Comparison of ENCODE assay signal across 15 cellular contexts in the genomic region with DNA sequence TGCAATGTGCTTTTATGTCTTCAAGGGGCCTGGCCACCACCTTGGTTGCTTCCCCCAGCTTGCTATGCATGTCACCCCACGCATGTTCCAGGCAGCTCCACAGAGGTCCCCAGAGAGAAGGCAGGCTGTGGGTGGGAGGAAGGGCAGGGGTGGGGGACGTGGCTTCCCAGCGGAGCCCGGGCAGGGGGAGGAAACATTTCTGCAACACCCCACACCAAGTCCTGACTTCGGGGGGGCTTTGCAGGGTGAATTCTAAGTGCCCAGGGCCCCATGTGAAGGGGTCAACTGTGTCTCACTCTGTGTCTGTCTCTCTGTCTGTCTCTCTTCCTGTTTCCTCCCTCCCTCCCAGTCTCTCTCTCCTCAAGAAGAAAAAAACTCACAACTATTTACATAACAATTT. TPM values are rescaled to one million over a fixed set of nuclear protein-coding genes. Genes with fewer than 3 reads are reported as not detected.
DNase-seq lines count a peak whose midpoint lies in the region; ATAC-seq, FAIRE-seq and TF ChIP-seq lines count a peak whose summit lies in the region.
"Had no signal": no experiment of that assay in that cellular context is flagged by ENCODE, and none has a peak within 500 bp of the region (broad histone marks: within the 10 kb centered on the region; RNA-seq: fewer than 3 reads in every experiment).

No MANE protein-coding gene starts in this region.

- H3K27me3 ChIP-seq in GM12878 (replicated peaks in 1 of 2; ENCODE audit: control insufficient read depth in 2 of 2, insufficient read depth in 2 of 2, low read length in 1 of 2) (no peaks in the 10 kb centered on the region), skeletal muscle satellite cell (ENCODE audit: control insufficient read depth, insufficient read depth, low read length) (no peaks in the 10 kb centered on the region)

- SMC1A ChIA-PET in GM12878 (lab: Charles Lee; ENCODE audit: uncharacterized antibody, unreplicated experiment) = no interaction called here

- no peak for TF ChIP-seq POLR2A in GM12878 (IDR thresholded peaks at IDR 0.05; ENCODE audit: low read depth, low read length)

- no peak for FAIRE-seq in GM12878 (lab: Jason Lieb, UNC)

- intact Hi-C loops in GM12878 (cut with micrococcal nuclease; ENCODE audit: unreplicated experiment) (no loop called here), left ventricle myocardium superior (cut with micrococcal nuclease) (no loop called here)

- DNase-seq in EH (ENCODE audit: low read depth) (peak; percentile 69), GM12878 (ENCODE audit: low read depth, low spot score) (no peak), left ventricle myocardium superior (peak; percentile 51), DMS114 treated with DMSO at 0.1 percent for 48 hours (lab: John Stamatoyannopoulos, UW; ENCODE audit: unreplicated experiment) (no peak), NCI-H2227 (lab: John Stamatoyannopoulos, UW; ENCODE audit: unreplicated experiment) (no peak)
- DNase-seq: CD4-positive, alpha-beta memory T cell; natural killer cell; NCI-H1417 treated with DMSO at 0.1 percent for 48 hours; NCI-H526 treated with DMSO at 0.1 percent for 48 hours; SIG-M5 had no signal

- H3K4me1 ChIP-seq in GM12878 (ENCODE audit: control insufficient read depth, insufficient read depth, low read length) (peaks cover 5% of the 10 kb centered on the region; the same call in 1 of the 2 replicates), skeletal muscle satellite cell (ENCODE audit: control insufficient read depth, insufficient read depth, low read length) (peaks cover 18% of the 10 kb centered on the region)

- peak overlapping the region; percentile 20; the same call in 1 of the 2 replicates for H3K4me2 ChIP-seq in GM12878 (ENCODE audit: control insufficient read depth, insufficient read depth)
- H3K4me2 ChIP-seq in skeletal muscle satellite cell (ENCODE audit: low read length) = peak overlapping the region; percentile 46

- H3K4me3 ChIP-seq in GM12878 = no peak overlapping the region
- no peak overlapping the region for H3K4me3 ChIP-seq in skeletal muscle satellite cell (ENCODE audit: low read length)

- POLR2A ChIA-PET in GM12878 (lab: Charles Lee) = interaction anchor here (0.6 kb wide), 1 partner anchor 72 kb away, joined by 3 read pairs; no protein-coding TSS in a partner anchor

- no TSS peak for BruUV-seq in GM12878 (replicated peaks; lab: Mats Ljungman, UMichigan)

- H3K36me3 ChIP-seq in GM12878 (ENCODE audit: control insufficient read depth in 2 of 2, insufficient read depth in 2 of 2, low read length in 1 of 2) (no peaks in the 10 kb centered on the region), skeletal muscle satellite cell (ENCODE audit: insufficient read depth, low read length) (no peaks in the 10 kb centered on the region)

- H3K79me2 ChIP-seq in GM12878 (ENCODE audit: control insufficient read depth, insufficient read depth, low read length) = no peaks in the 10 kb centered on the region

- no peaks in the 10 kb centered on the region for H3K9me3 ChIP-seq in GM12878 (replicated peaks; ENCODE audit: control insufficient read depth, insufficient read depth, low read length)
- H3K9me3 ChIP-seq in skeletal muscle satellite cell (replicated peaks; ENCODE audit: low read length) = no peaks in the 10 kb centered on the region

- CTCF ChIA-PET in GM12878 (lab: Yijun Ruan, JAX) = no interaction called here

- TF ChIP-seq RAD21 in GM12878 (IDR thresholded peaks at IDR 0.05; ENCODE audit: insufficient read depth, low read depth, low read length) = no peak

- RAD21 ChIA-PET in GM12878 (lab: Charles Lee; ENCODE audit: unreplicated experiment) = interaction anchor here (0.7 kb wide), 1 partner anchor 270 kb away, joined by 3 read pairs; no protein-coding TSS in a partner anchor

- ATAC-seq in GM12878 = no peak
- ATAC-seq in left ventricle myocardium superior = peak; percentile 46
- ATAC-seq in esophagus mucosa = no peak
- ATAC-seq in GM18520 (IDR thresholded peaks at IDR 0.05; ENCODE audit: unreplicated experiment) = no peak
- ATAC-seq: activated T-helper 17 cell treated with anti-CD3 and anti-CD28 coated beads, Interleukin-2, amount 50 U/mL, for 72 hours; HCT116 had no signal

- WGBS in GM12878 (ENCODE audit: insufficient coverage, insufficient replicate concordance, low lambda C conversion rate, missing lambda C conversion rate) = 12% methylated on average over 5 of the region's 5 CpGs

- H2AFZ ChIP-seq in GM12878 (ENCODE audit: control insufficient read depth, low read depth, low read length) = peak overlapping the region; percentile 21; the same call in 1 of the 2 replicates

- in situ Hi-C loops in GM12878 (cut with MboI) = no loop called here

- no peak for TF ChIP-seq CTCF in GM12878 (IDR thresholded peaks at IDR 0.05 in 2 of 3, conservative IDR thresholded peaks at IDR 0.05 in 1 of 3; ENCODE audit: control insufficient read depth in 2 of 3, extremely low read depth in 1 of 3, insufficient read depth in 1 of 3, low read depth in 3 of 3, low read length in 3 of 3)

- no peak for TF ChIP-seq EP300 in GM12878 (IDR thresholded peaks at IDR 0.05; ENCODE audit: borderline replicate concordance in 1 of 2, control insufficient read depth in 1 of 2, low read depth in 2 of 2, low read length in 2 of 2)

- H3K27ac ChIP-seq in GM12878 (ENCODE audit: control insufficient read depth, insufficient read depth) = no peak overlapping the region

- H3K9ac ChIP-seq in GM12878 (ENCODE audit: control insufficient read depth, insufficient read depth, low read length) (no peak overlapping the region), skeletal muscle satellite cell (ENCODE audit: low read depth, low read length) (no peak overlapping the region)

- no peaks in the 10 kb centered on the region for H4K20me1 ChIP-seq in GM12878 (ENCODE audit: control insufficient read depth, insufficient read depth)

TF ChIP-seq in GM12878, 131 proteins besides CTCF, POLR2A, EP300 and RAD21 (continues in another document):
- TF ChIP-seq MEF2B (IDR thresholded peaks at IDR 0.05; ENCODE audit: partially characterized antibody, poor library complexity, severe bottlenecking) (peak; percentile 54), IKZF2 (IDR thresholded peaks at IDR 0.05) (peak in 1 of 2 experiments; percentile 13; a peak in 1 of 4 replicates)
- TF ChIP-seq, protein P1, sequence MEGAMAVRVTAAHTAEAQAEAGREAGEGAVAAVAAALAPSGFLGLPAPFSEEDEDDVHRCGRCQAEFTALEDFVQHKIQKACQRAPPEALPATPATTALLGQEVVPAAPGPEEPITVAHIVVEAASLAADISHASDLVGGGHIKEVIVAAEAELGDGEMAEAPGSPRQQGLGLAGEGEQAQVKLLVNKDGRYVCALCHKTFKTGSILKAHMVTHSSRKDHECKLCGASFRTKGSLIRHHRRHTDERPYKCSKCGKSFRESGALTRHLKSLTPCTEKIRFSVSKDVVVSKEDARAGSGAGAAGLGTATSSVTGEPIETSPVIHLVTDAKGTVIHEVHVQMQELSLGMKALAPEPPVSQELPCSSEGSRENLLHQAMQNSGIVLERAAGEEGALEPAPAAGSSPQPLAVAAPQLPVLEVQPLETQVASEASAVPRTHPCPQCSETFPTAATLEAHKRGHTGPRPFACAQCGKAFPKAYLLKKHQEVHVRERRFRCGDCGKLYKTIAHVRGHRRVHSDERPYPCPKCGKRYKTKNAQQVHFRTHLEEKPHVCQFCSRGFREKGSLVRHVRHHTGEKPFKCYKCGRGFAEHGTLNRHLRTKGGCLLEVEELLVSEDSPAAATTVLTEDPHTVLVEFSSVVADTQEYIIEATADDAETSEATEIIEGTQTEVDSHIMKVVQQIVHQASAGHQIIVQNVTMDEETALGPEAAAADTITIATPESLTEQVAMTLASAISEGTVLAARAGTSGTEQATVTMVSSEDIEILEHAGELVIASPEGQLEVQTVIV (IDR thresholded peaks at IDR 0.05; ENCODE audit: borderline replicate concordance, partially characterized antibody) = no peak

RNA-seq across cellular contexts. Expression of gene LTBP4, which starts 39.6 kb away (rescaled TPM):
- 26.9 and 32.3 TPM in 2 replicates for total RNA-seq in GM12878 (2013; cell fraction: nucleolus; rRNA removed)
- total RNA-seq in GM12878 (2014; rRNA removed) = 6.6 and 8.5 TPM in 2 replicates
- total RNA-seq in GM12878 (2014; rRNA removed; fragmentation: Illumina TruSeq; extraction: Trizol) = 3.1 and 3.7 TPM in 2 replicates
- 34.6 and 35.9 TPM in 2 replicates for total RNA-seq in GM12878 (2021)
- 29.6 TPM for polyA plus RNA-seq in GM12878 (2011; ENCODE audit: low read depth)
- polyA plus RNA-seq in GM12878 (2011; rRNA removed) = 1.5 and 2.7 TPM in 2 replicates
- 4.9 and 5.7 TPM in 2 replicates for polyA plus RNA-seq in GM12878 (2011; cell fraction: cytosol; rRNA removed)
- polyA plus RNA-seq in GM12878 (2011; cell fraction: nucleus; rRNA removed) = 24.7 and 25.2 TPM in 2 replicates
- polyA plus RNA-seq in GM12878 (2012) = 38.1 and 69.0 TPM in 2 replicates
- polyA plus RNA-seq in GM12878 (2014; fragmentation: Illumina TruSeq; extraction: Trizol) = 2.6 and 5.9 TPM in 2 replicates
- under 1 TPM in 1 of 2 experiments, not detected in 1; 0.09 TPM for polyA plus RNA-seq in GM12878 (2014; fragmentation: Nextera tagmentation; extraction: Ambion mirVana)
- polyA plus RNA-seq in GM12878 (2014; rRNA removed) = 21.8 and 23.5 TPM in 2 replicates
- 1 to 10 TPM; 8.8 to 9.5 TPM for polyA plus RNA-seq in GM12878 (2016; fragmentation: Nextera tagmentation; extraction: Ambion mirVana)
- polyA minus RNA-seq in GM12878 (2011; rRNA and poly(A)+ RNA removed) = 1.5 and 7.1 TPM in 2 replicates
- 14.1 and 19.4 TPM in 2 replicates for polyA minus RNA-seq in GM12878 (2011; cell fraction: cytosol; rRNA and poly(A)+ RNA removed)
- 3.0 and 6.6 TPM in 2 replicates for polyA minus RNA-seq in GM12878 (2011; cell fraction: nucleus; rRNA and poly(A)+ RNA removed)
- 294 TPM for total RNA-seq in left ventricle myocardium superior
- total RNA-seq in skeletal muscle satellite cell (2012; rRNA removed) = 12.7 and 19.5 TPM in 2 replicates
- 68.1 TPM for total RNA-seq in esophagus mucosa

RNA-seq across cellular contexts. Expression of gene NUMBL, which starts 49.7 kb away (rescaled TPM):
- 22.0 and 23.0 TPM in 2 replicates for total RNA-seq in GM12878 (2013; cell fraction: nucleolus; rRNA removed)
- total RNA-seq in GM12878 (2014; rRNA removed) (1.5 and 3.1 TPM in 2 replicates), GM12878 (2014; rRNA removed; fragmentation: Illumina TruSeq; extraction: Trizol) (1.1 and 1.2 TPM in 2 replicates), GM12878 (2021) (8.4 and 9.4 TPM in 2 replicates), left ventricle myocardium superior (16.9 TPM), esophagus mucosa (11.0 TPM)
- polyA plus RNA-seq in GM12878 (2011; ENCODE audit: low read depth) = 1.7 TPM
- polyA plus RNA-seq in GM12878 (2011; rRNA removed) (1.9 and 3.7 TPM in 2 replicates), GM12878 (2014; fragmentation: Illumina TruSeq; extraction: Trizol) (1.4 and 1.7 TPM in 2 replicates), GM12878 (2014; fragmentation: Nextera tagmentation; extraction: Ambion mirVana) (under 1 TPM; 0.16 to 0.26 TPM), GM12878 (2014; rRNA removed) (3.6 and 6.2 TPM in 2 replicates), GM12878 (2016; fragmentation: Nextera tagmentation; extraction: Ambion mirVana) (1 to 10 TPM; 1.5 to 2.0 TPM)
- polyA plus RNA-seq in GM12878 (2011; cell fraction: cytosol; rRNA removed) = 3.3 and 3.8 TPM in 2 replicates
- polyA plus RNA-seq in GM12878 (2011; cell fraction: nucleus; rRNA removed) = 23.6 and 27.0 TPM in 2 replicates
- polyA plus RNA-seq in GM12878 (2012) = 3.0 and 3.7 TPM in 2 replicates
- polyA minus RNA-seq in GM12878 (2011; rRNA and poly(A)+ RNA removed) = 6.9 and 8.6 TPM in 2 replicates
- polyA minus RNA-seq in GM12878 (2011; cell fraction: cytosol; rRNA and poly(A)+ RNA removed) = 0.80 and 2.4 TPM in 2 replicates
- polyA minus RNA-seq in GM12878 (2011; cell fraction: nucleus; rRNA and poly(A)+ RNA removed) = 4.8 and 7.0 TPM in 2 replicates
- 37.5 and 44.3 TPM in 2 replicates for total RNA-seq in skeletal muscle satellite cell (2012; rRNA removed)

Comparison
In these comparisons a context has a peak if more than half of its experiments do, and no peak if none do; other contexts are left out.
1. DNase-seq: peak in EH (single experiment) and left ventricle myocardium superior (single experiment); none in GM12878 (single experiment), DMS114 treated with DMSO at 0.1 percent for 48 hours (single experiment) and NCI-H2227 (single experiment).